In genomic region chr4:89329280-89329679, GRCh38 we compare ENCODE assay signal across 27 cellular contexts. TPM values are rescaled to one million over a fixed set of nuclear protein-coding genes. Genes with fewer than 3 reads are reported as not detected.
DNase-seq lines count a peak whose midpoint lies in the region; ATAC-seq and TF ChIP-seq lines count a peak whose summit lies in the region.
"Had no signal": no experiment of that assay in that cellular context is flagged by ENCODE, and none has a peak within 500 bp of the region (broad histone marks: within the 10 kb centered on the region; RNA-seq: fewer than 3 reads in every experiment).

No MANE protein-coding gene starts in this region.

- peaks cover 3% of the 10 kb centered on the region; the same call in 1 of the 2 replicates for H3F3A ChIP-seq in MM.1S (ENCODE audit: insufficient read depth, low read length)

- H3K27ac ChIP-seq in KMS-11 (peak overlapping the region; percentile 18; the same call in 1 of the 2 replicates), MM.1S (ENCODE audit: low read length) (peak overlapping the region; percentile 17; the same call in 1 of the 2 replicates)
- H3K27ac ChIP-seq: BLaER1 had no signal

- H3K4me3 ChIP-seq in KMS-11 (IDR thresholded peaks at IDR 0.05; ENCODE audit: insufficient read depth, low read depth, low read length): no peak overlapping the region
- no peak overlapping the region for H3K4me3 ChIP-seq in MM.1S (ENCODE audit: low read length)
- H3K4me3 ChIP-seq: BLaER1, GM12878 had no signal

- peaks cover 38% of the 10 kb centered on the region for H3K4me1 ChIP-seq in KMS-11 (ENCODE audit: low read depth, poor library complexity, severe bottlenecking)
- peaks cover 46% of the 10 kb centered on the region for H3K4me1 ChIP-seq in MM.1S (ENCODE audit: low read length)
- H3K4me1 ChIP-seq: BE2C had no signal

- ATAC-seq in activated B cell treated with CpG ODN at 0.5 μM for 24 hours (ENCODE audit: low read depth): no peak
- no peak for ATAC-seq in activated T-cell treated with anti-CD3 and anti-CD28 coated beads, Interleukin-2, amount 50 U/mL, for 4 hours
- ATAC-seq: GM12878 had no signal

- H2AFZ ChIP-seq in KMS-11 (ENCODE audit: low read depth) (no peak overlapping the region; the same call in 1 of the 2 replicates), MM.1S (ENCODE audit: low read length) (no peak overlapping the region)

- peak overlapping the region; percentile 26 for H3K27ac Mint-ChIP-seq in activated B cell treated with CpG ODN at 0.5 μM for 24 hours
- H3K27ac Mint-ChIP-seq: CD4-positive, alpha-beta memory T cell had no signal

- H3K36me3 Mint-ChIP-seq in activated B cell treated with CpG ODN at 0.5 μM for 24 hours (ENCODE audit: low read depth): no peaks in the 10 kb centered on the region
- H3K36me3 Mint-ChIP-seq in activated T-cell treated with anti-CD3 and anti-CD28 coated beads, Interleukin-2, amount 50 U/mL, for 4 hours (ENCODE audit: insufficient read depth): no peaks in the 10 kb centered on the region
- H3K36me3 Mint-ChIP-seq: CD4-positive, alpha-beta memory T cell; CD4-positive, CD25-positive, alpha-beta regulatory T cell had no signal

- DNase-seq in MM.1S (peak; percentile 75), activated B cell treated with CpG ODN at 0.5 μM for 24 hours (no peak), NCI-H774 (lab: John Stamatoyannopoulos, UW) (no peak), NCI-H82 treated with DMSO at 0.1 percent for 48 hours (lab: John Stamatoyannopoulos, UW; ENCODE audit: unreplicated experiment) (no peak)
- no peak for DNase-seq in activated T-cell treated with anti-CD3 and anti-CD28 coated beads, Interleukin-2, amount 50 U/mL, for 4 hours
- no peak for DNase-seq in stimulated activated CD4-positive, alpha-beta T cell treated with anti-CD3 and anti-CD28 coated beads, Interleukin-2, amount 100 ng/mL, for 24 hours
- DNase-seq: 8988T; ACHN; BE2C; C1 segment of cervical spinal cord; CD4-positive, alpha-beta memory T cell; CD4-positive, CD25-positive, alpha-beta regulatory T cell; CD8-positive, alpha-beta memory T cell; COR-L47; DMS 273 treated with DMSO at 0.1 percent for 48 hours; DMS153; DMS53; DMS79; DND-41; EL; GDM1 had no signal

- H4K20me1 ChIP-seq in KMS-11 (ENCODE audit: insufficient read depth) (no peaks in the 10 kb centered on the region), MM.1S (ENCODE audit: insufficient read depth, low read length) (no peaks in the 10 kb centered on the region)
- H4K20me1 ChIP-seq: BLaER1 had no signal

- CTCF ChIA-PET in activated B cell treated with CpG ODN at 0.5 μM for 24 hours (lab: Charles Lee): no interaction called here

- H3K27me3 ChIP-seq in KMS-11 (ENCODE audit: insufficient read depth, low read depth) (no peaks in the 10 kb centered on the region), MM.1S (replicated peaks; ENCODE audit: insufficient read depth, low read length) (no peaks in the 10 kb centered on the region)
- H3K27me3 ChIP-seq: BE2C, BLaER1 had no signal

- no peaks in the 10 kb centered on the region for H3K27me3 Mint-ChIP-seq in activated B cell treated with CpG ODN at 0.5 μM for 24 hours
- no peaks in the 10 kb centered on the region for H3K27me3 Mint-ChIP-seq in activated T-cell treated with anti-CD3 and anti-CD28 coated beads, Interleukin-2, amount 50 U/mL, for 4 hours (ENCODE audit: low read depth)
- H3K27me3 Mint-ChIP-seq: CD4-positive, alpha-beta memory T cell; CD4-positive, CD25-positive, alpha-beta regulatory T cell; CD8-positive, alpha-beta memory T cell had no signal

- H3K79me2 ChIP-seq in KMS-11 (ENCODE audit: insufficient read depth, low read depth): no peaks in the 10 kb centered on the region
- no peaks in the 10 kb centered on the region; the same call in 1 of the 2 replicates for H3K79me2 ChIP-seq in MM.1S (ENCODE audit: low read length)

- H3K9ac ChIP-seq in KMS-11: no peak overlapping the region
- no peak overlapping the region for H3K9ac ChIP-seq in MM.1S (ENCODE audit: low read length)
- H3K9ac ChIP-seq: BLaER1 had no signal

- H3K4me1 Mint-ChIP-seq in activated B cell treated with CpG ODN at 0.5 μM for 24 hours: peaks cover 21% of the 10 kb centered on the region
- H3K4me1 Mint-ChIP-seq in activated T-cell treated with anti-CD3 and anti-CD28 coated beads, Interleukin-2, amount 50 U/mL, for 4 hours (ENCODE audit: low read depth): peaks cover 7% of the 10 kb centered on the region

- H3K9me2 ChIP-seq in MM.1S (replicated peaks; ENCODE audit: insufficient read depth, low read length): no peaks in the 10 kb centered on the region

- intact Hi-C loops in activated B cell treated with CpG ODN at 0.5 μM for 24 hours (cut with micrococcal nuclease): no loop called here

- POLR2A ChIA-PET in activated B cell treated with CpG ODN at 0.5 μM for 24 hours (lab: Charles Lee): no interaction called here

- H3K4me3 Mint-ChIP-seq in activated B cell treated with CpG ODN at 0.5 μM for 24 hours: no peak overlapping the region
- H3K4me3 Mint-ChIP-seq in activated T-cell treated with anti-CD3 and anti-CD28 coated beads, Interleukin-2, amount 50 U/mL, for 4 hours: no peak overlapping the region
- H3K4me3 Mint-ChIP-seq: CD14-positive monocyte; CD4-positive, alpha-beta memory T cell; CD4-positive, CD25-positive, alpha-beta regulatory T cell; CD8-positive, alpha-beta memory T cell had no signal

- no peak for TF ChIP-seq CTCF in KMS-11 (conservative IDR thresholded peaks at IDR 0.05; ENCODE audit: low read depth, low read length)
- TF ChIP-seq CTCF in MM.1S (IDR thresholded peaks at IDR 0.05; ENCODE audit: low read length): no peak
- no peak for TF ChIP-seq CTCF in activated B cell treated with CpG ODN at 0.5 μM for 24 hours (IDR thresholded peaks at IDR 0.05)

- no peaks in the 10 kb centered on the region for H3K36me3 ChIP-seq in KMS-11 (ENCODE audit: insufficient read depth)
- no peaks in the 10 kb centered on the region for H3K36me3 ChIP-seq in MM.1S (replicated peaks; ENCODE audit: insufficient read depth, low read length)
- H3K36me3 ChIP-seq: BE2C, BLaER1 had no signal

- H3K9me3 Mint-ChIP-seq in activated B cell treated with CpG ODN at 0.5 μM for 24 hours: no peaks in the 10 kb centered on the region
- peaks cover 5% of the 10 kb centered on the region for H3K9me3 Mint-ChIP-seq in activated T-cell treated with anti-CD3 and anti-CD28 coated beads, Interleukin-2, amount 50 U/mL, for 4 hours

- H3K4me2 ChIP-seq in KMS-11: peak overlapping the region; percentile 29; the same call in 1 of the 2 replicates
- H3K4me2 ChIP-seq in MM.1S (ENCODE audit: low read depth, low read length): peak overlapping the region; percentile 6; the same call in 1 of the 2 replicates
- H3K4me2 ChIP-seq: BLaER1 had no signal

- no peaks in the 10 kb centered on the region for H3K9me3 ChIP-seq in MM.1S (replicated peaks; ENCODE audit: insufficient read depth, low read length)
- H3K9me3 ChIP-seq: BE2C, BLaER1 had no signal

RNA-seq across cellular contexts. Expression of gene GPRIN3, which starts 21.7 kb away (rescaled TPM):
- 1.8 and 1.9 TPM in 2 replicates for total RNA-seq in activated B cell treated with CpG ODN at 0.5 μM for 24 hours
- total RNA-seq in activated T-cell treated with anti-CD3 and anti-CD28 coated beads, Interleukin-2, amount 50 U/mL, for 4 hours: 10 to 100 TPM in 2 of 3 donors, 1 to 10 TPM in 1; 7.4 to 13.2 (median 10.6) TPM
- total RNA-seq: A673, Daoy had no signal
